23 cellular contexts compared by ENCODE assay signal in genomic region chr4:55272576-55272975, GRCh38.
"Had no signal": no experiment of that assay in that cellular context is flagged by ENCODE, and none has a peak within 500 bp of the region (broad histone marks: within the 10 kb centered on the region; RNA-seq: fewer than 3 reads in every experiment).

No MANE protein-coding gene starts in this region.

- H2AFZ ChIP-seq: hepatocyte had no signal

- H3K27ac Mint-ChIP-seq: nephron progenitor cell had no signal

- H3K79me2 ChIP-seq: hepatocyte had no signal

- H3K4me1 ChIP-seq: foreskin keratinocyte, psoas muscle, right atrium auricular region, sigmoid colon, stomach, transverse colon had no signal

- H3K36me3 ChIP-seq: neutrophil, right atrium auricular region, sigmoid colon, stomach, thoracic aorta, transverse colon had no signal

- DNase-seq: erythroblast; foreskin keratinocyte; head of caudate nucleus; left colon; left ventricle myocardium superior; mesenchymal stem cell; midbrain; naive B cell; nephron progenitor cell; psoas muscle; sigmoid colon; stimulated activated CD4-positive, alpha-beta T cell treated with anti-CD3 and anti-CD28 coated beads, Interleukin-12 subunit alpha, Interleukin-12 subunit beta, amount 100 ng/mL, for 4 hours; stimulated activated naive CD4-positive, alpha-beta T cell; stomach; substantia nigra; transverse colon had no signal

- FAIRE-seq: endothelial cell of umbilical vein had no signal

- H3K9me3 ChIP-seq: neutrophil, psoas muscle, right atrium auricular region, sigmoid colon, stomach, thoracic aorta, transverse colon had no signal

- H3K4me2 ChIP-seq: hepatocyte had no signal

- H3K4me1 Mint-ChIP-seq: naive B cell, nephron progenitor cell had no signal

- ATAC-seq: foreskin keratinocyte, left colon, left ventricle myocardium superior, psoas muscle had no signal

- H3K27me3 ChIP-seq: hepatocyte, neutrophil, right atrium auricular region, sigmoid colon, stomach, transverse colon had no signal

- H3K4me3 Mint-ChIP-seq: naive B cell, nephron progenitor cell had no signal

- H3K36me3 Mint-ChIP-seq: naive B cell had no signal

- H3K4me3 ChIP-seq: hepatocyte, lung, psoas muscle, right atrium auricular region, sigmoid colon, skin epidermis, stomach, thoracic aorta, transverse colon had no signal

- H3K27ac ChIP-seq: foreskin keratinocyte, hepatocyte, neutrophil, psoas muscle, right atrium auricular region, sigmoid colon, skin epidermis, stomach, thoracic aorta, transverse colon had no signal
